Comparison of ENCODE assay signal across 35 cellular contexts in genomic region chr13:51326782-51327181, GRCh38. TPM values are rescaled to one million over a fixed set of nuclear protein-coding genes. Genes with fewer than 3 reads are reported as not detected.
"Had no signal": no experiment of that assay in that cellular context is flagged by ENCODE, and none has a peak within 500 bp of the region (broad histone marks: within the 10 kb centered on the region; RNA-seq: fewer than 3 reads in every experiment).

No MANE protein-coding gene starts in this region.

- H3K27me3 Mint-ChIP-seq: activated B cell treated with CpG ODN at 0.5 μM for 24 hours; activated CD8-positive, alpha-beta T cell treated with anti-CD3 and anti-CD28 coated beads for 36 hours; activated naive CD4-positive, alpha-beta T cell treated with anti-CD3 and anti-CD28 coated beads, Interleukin-2, amount 10 ng/mL, durations not matched to agents 7 days and 5 days; activated naive CD8-positive, alpha-beta T cell treated with anti-CD3 and anti-CD28 coated beads, Interleukin-2, amount 10 ng/mL, durations not matched to agents 7 days and 5 days; T-helper 17 cell had no signal

- H3K4me3 Mint-ChIP-seq: activated B cell treated with CpG ODN at 0.5 μM for 24 hours; activated CD8-positive, alpha-beta T cell treated with anti-CD3 and anti-CD28 coated beads for 36 hours; activated naive CD4-positive, alpha-beta T cell treated with anti-CD3 and anti-CD28 coated beads, Interleukin-2, amount 10 ng/mL, durations not matched to agents 7 days and 5 days; activated naive CD8-positive, alpha-beta T cell treated with anti-CD3 and anti-CD28 coated beads, Interleukin-2, amount 10 ng/mL, durations not matched to agents 7 days and 5 days; activated T-cell treated with anti-CD3 and anti-CD28 coated beads, Interleukin-2, amount 50 U/mL, for 4 hours; brain; T-helper 17 cell; T-helper 2 cell treated with Interferon-gamma antibody and Interleukin-4, amounts not matched to agents 5 μg/mL and 100 μg/mL, for 36 hours had no signal

- H3K9me3 ChIP-seq: ascending aorta, breast epithelium, colonic mucosa, esophagus squamous epithelium, gastrocnemius medialis, heart left ventricle had no signal

- H3K4me1 ChIP-seq: breast epithelium, colonic mucosa, esophagus squamous epithelium, foreskin keratinocyte, gastrocnemius medialis had no signal

- H3K4me3 ChIP-seq: ascending aorta, breast epithelium, cardiac muscle cell, colonic mucosa, esophagus squamous epithelium, gastrocnemius medialis, heart left ventricle had no signal

- H3K9me3 Mint-ChIP-seq: activated B cell treated with CpG ODN at 0.5 μM for 24 hours; activated CD8-positive, alpha-beta T cell treated with anti-CD3 and anti-CD28 coated beads for 36 hours; activated naive CD4-positive, alpha-beta T cell treated with anti-CD3 and anti-CD28 coated beads, Interleukin-2, amount 10 ng/mL, durations not matched to agents 7 days and 5 days; activated naive CD4-positive, alpha-beta T cell treated with anti-CD3 and anti-CD28 coated beads, Interleukin-2, amount 50 U/mL, for 72 hours; activated naive CD8-positive, alpha-beta T cell treated with anti-CD3 and anti-CD28 coated beads, Interleukin-2, amount 10 ng/mL, durations not matched to agents 7 days and 5 days; activated T-cell treated with anti-CD3 and anti-CD28 coated beads, Interleukin-2, amount 50 U/mL, for 4 hours; brain; T-helper 2 cell treated with Interferon-gamma antibody and Interleukin-4, amounts not matched to agents 5 μg/mL and 100 μg/mL, for 36 hours had no signal

- ATAC-seq: activated CD4-positive, CD25-positive, alpha-beta regulatory T cell treated with anti-CD3 and anti-CD28 coated beads, Interleukin-2, amount 50 U/mL, for 24 hours; activated CD8-positive, alpha-beta T cell treated with anti-CD3 and anti-CD28 coated beads for 36 hours; activated naive CD4-positive, alpha-beta T cell treated with anti-CD3 and anti-CD28 coated beads, Interleukin-2, amount 50 U/mL, for 72 hours; activated T-cell treated with anti-CD3 and anti-CD28 coated beads, Interleukin-2, amount 50 U/mL, for 4 hours; foreskin keratinocyte; gastrocnemius medialis; heart left ventricle; T-helper 17 cell had no signal

- H3K27ac ChIP-seq: ascending aorta, breast epithelium, cardiac muscle cell, colonic mucosa, epithelial cell of prostate, esophagus squamous epithelium, foreskin keratinocyte, gastrocnemius medialis, heart left ventricle, WERI-Rb-1 had no signal

- H3K27ac Mint-ChIP-seq: activated B cell treated with CpG ODN at 0.5 μM for 24 hours; activated CD8-positive, alpha-beta T cell treated with anti-CD3 and anti-CD28 coated beads for 36 hours; activated naive CD4-positive, alpha-beta T cell treated with anti-CD3 and anti-CD28 coated beads, Interleukin-2, amount 10 ng/mL, durations not matched to agents 7 days and 5 days; brain; T-helper 17 cell; T-helper 2 cell treated with Interferon-gamma antibody and Interleukin-4, amounts not matched to agents 5 μg/mL and 100 μg/mL, for 36 hours had no signal

- DNase-seq: activated B cell treated with CpG ODN at 0.5 μM for 24 hours; activated CD4-positive, alpha-beta T cell treated with anti-CD3 and anti-CD28 coated beads for 48 hours; activated CD4-positive, alpha-beta T cell treated with anti-CD3 and anti-CD28 coated beads, Interleukin-2, amount 50 U/mL, for 1 hour; activated CD4-positive, alpha-beta T cell treated with anti-CD3 and anti-CD28 coated beads, Interleukin-2, amount 50 U/mL, for 48 hours; activated CD8-positive, alpha-beta memory T cell treated with anti-CD3 and anti-CD28 coated beads for 24 hours; activated CD8-positive, alpha-beta T cell treated with anti-CD3 and anti-CD28 coated beads for 36 hours; activated gamma-delta T cell; activated naive CD4-positive, alpha-beta T cell; activated naive CD4-positive, alpha-beta T cell treated with anti-CD3 and anti-CD28 coated beads, Interleukin-2, amount 10 ng/mL, durations not matched to agents 7 days and 5 days; activated naive CD8-positive, alpha-beta T cell treated with anti-CD3 and anti-CD28 coated beads, Interleukin-2, amount 10 ng/mL, durations not matched to agents 7 days and 5 days; activated T-cell treated with anti-CD3 and anti-CD28 coated beads, Interleukin-2, amount 50 U/mL, for 4 hours; central memory CD4-positive, alpha-beta T cell; cerebellar nuclear complex; colonic mucosa; effector CD8-positive, alpha-beta T cell; esophagus squamous epithelium; foreskin keratinocyte; gastrocnemius medialis; glutamatergic neuron; heart left ventricle; T-helper 1 cell; T-helper 17 cell; T1000; WERI-Rb-1 had no signal

- H3K36me3 ChIP-seq: ascending aorta, breast epithelium, cardiac muscle cell, colonic mucosa, esophagus squamous epithelium, gastrocnemius medialis, heart left ventricle, WERI-Rb-1 had no signal

- H3K36me3 Mint-ChIP-seq: activated naive CD4-positive, alpha-beta T cell treated with anti-CD3 and anti-CD28 coated beads, Interleukin-2, amount 10 ng/mL, durations not matched to agents 7 days and 5 days; activated naive CD4-positive, alpha-beta T cell treated with anti-CD3 and anti-CD28 coated beads, Interleukin-2, amount 50 U/mL, for 72 hours; activated naive CD8-positive, alpha-beta T cell treated with anti-CD3 and anti-CD28 coated beads, Interleukin-2, amount 10 ng/mL, durations not matched to agents 7 days and 5 days; brain had no signal

RNA-seq across cellular contexts. Expression of gene SERPINE3, which starts 12.7 kb away (rescaled TPM):
- total RNA-seq: activated B cell treated with CpG ODN at 0.5 μM for 24 hours; activated CD8-positive, alpha-beta T cell treated with anti-CD3 and anti-CD28 coated beads for 36 hours; activated naive CD4-positive, alpha-beta T cell treated with anti-CD3 and anti-CD28 coated beads, Interleukin-2, amount 50 U/mL, for 72 hours; activated naive CD8-positive, alpha-beta T cell treated with anti-CD3 and anti-CD28 coated beads, Interleukin-2, amount 10 ng/mL, durations not matched to agents 7 days and 5 days; activated T-cell treated with anti-CD3 and anti-CD28 coated beads, Interleukin-2, amount 50 U/mL, for 4 hours; ascending aorta; colonic mucosa; dermis microvascular lymphatic vessel endothelial cell; endothelial cell of umbilical vein; esophagus squamous epithelium; fibroblast of lung; foreskin keratinocyte; gastrocnemius medialis; T-helper 17 cell had no signal
